ENCODE assay signal across 12 cellular contexts in genomic region chr15:31279221-31280036, GRCh38. TPM values are rescaled to one million over a fixed set of nuclear protein-coding genes. Genes with fewer than 3 reads are reported as not detected.
DNase-seq lines count a peak whose midpoint lies in the region; ATAC-seq and TF ChIP-seq lines count a peak whose summit lies in the region.
"Had no signal": no experiment of that assay in that cellular context is flagged by ENCODE, and none has a peak within 500 bp of the region (broad histone marks: within the 10 kb centered on the region; RNA-seq: fewer than 3 reads in every experiment).

No MANE protein-coding gene starts in this region.

- no peaks in the 10 kb centered on the region for H3K9me3 Mint-ChIP-seq in T-helper 2 cell treated with Interferon-gamma antibody and Interleukin-4, amounts not matched to agents 5 μg/mL and 100 μg/mL, for 36 hours

- no peak overlapping the region for H3K27ac ChIP-seq in RWPE2 (ENCODE audit: poor library complexity, severe bottlenecking)
- H3K27ac ChIP-seq in hepatocyte: peak overlapping the region; percentile 16
- H3K27ac ChIP-seq in substantia nigra (ENCODE audit: low read depth, low read length, poor library complexity, severe bottlenecking): peak overlapping the region; percentile 97
- H3K27ac ChIP-seq: neutrophil had no signal

- H3K4me1 ChIP-seq in RWPE2 (ENCODE audit: insufficient read depth, poor library complexity, severe bottlenecking): no peaks in the 10 kb centered on the region
- peaks cover 14% of the 10 kb centered on the region for H3K4me1 ChIP-seq in hepatocyte (ENCODE audit: insufficient read depth)
- no peaks in the 10 kb centered on the region for H3K4me1 ChIP-seq in HAP-1

- H3K4me1 Mint-ChIP-seq in T-helper 2 cell treated with Interferon-gamma antibody and Interleukin-4, amounts not matched to agents 5 μg/mL and 100 μg/mL, for 36 hours (ENCODE audit: low read depth): peaks cover 11% of the 10 kb centered on the region

- H3K9me2 ChIP-seq in hepatocyte (replicated peaks; ENCODE audit: insufficient read depth): no peaks in the 10 kb centered on the region

- no peaks in the 10 kb centered on the region for H3K36me3 ChIP-seq in RWPE2 (ENCODE audit: low read depth)
- no peaks in the 10 kb centered on the region for H3K36me3 ChIP-seq in hepatocyte (replicated peaks; ENCODE audit: insufficient read depth, low read depth)
- H3K36me3 ChIP-seq in HAP-1 (replicated peaks): no peaks in the 10 kb centered on the region
- H3K36me3 ChIP-seq: neutrophil had no signal

- DNase-seq in T-helper 2 cell treated with Interferon-gamma antibody and Interleukin-4, amounts not matched to agents 5 μg/mL and 100 μg/mL, for 36 hours (ENCODE audit: low spot score): peak; percentile 2
- DNase-seq in T-helper 2 cell (no peak), RWPE2 (ENCODE audit: low spot score) (peak; percentile 52), hepatocyte (ENCODE audit: low spot score) (no peak), substantia nigra (lab: John Stamatoyannopoulos, UW) (peak in 2 of 49 donors; percentile 56 to 64), NCI-H69 (lab: John Stamatoyannopoulos, UW) (no peak), HAP-1 (ENCODE audit: low spot score in 2 of 2) (no peak)
- no peak for DNase-seq in NK-92 treated with Interleukin-12 subunit alpha and Interleukin-12 subunit beta, amount 100 ng/mL, for 24 hours (lab: John Stamatoyannopoulos, UW)
- DNase-seq: activated T-cell treated with anti-CD3 and anti-CD28 coated beads for 4 hours; stimulated activated CD4-positive, alpha-beta T cell treated with anti-CD3 and anti-CD28 coated beads, Interleukin-4, amount 100 ng/mL, for 4 hours had no signal

- no peak; the same call in 2 of the 3 replicates for ATAC-seq in RWPE2 (ENCODE audit: low read depth)
- ATAC-seq: T-cell had no signal

- H4K20me1 ChIP-seq in hepatocyte (ENCODE audit: insufficient read depth, poor library complexity, severe bottlenecking): no peaks in the 10 kb centered on the region

- no peaks in the 10 kb centered on the region for H3K27me3 ChIP-seq in RWPE2 (ENCODE audit: insufficient read depth, poor library complexity, severe bottlenecking)
- no peaks in the 10 kb centered on the region for H3K27me3 ChIP-seq in hepatocyte
- H3K27me3 ChIP-seq in HAP-1 (ENCODE audit: low read depth): no peaks in the 10 kb centered on the region
- H3K27me3 ChIP-seq: neutrophil had no signal

- TF ChIP-seq CTCF in RWPE2 (IDR thresholded peaks at IDR 0.05; ENCODE audit: poor library complexity, severe bottlenecking) (no peak), hepatocyte (IDR thresholded peaks at IDR 0.05; ENCODE audit: poor library complexity) (no peak)

- H3K4me3 ChIP-seq in RWPE2 (ENCODE audit: severe bottlenecking) (no peak overlapping the region), hepatocyte (no peak overlapping the region), HAP-1 (no peak overlapping the region)

- H3K9me3 ChIP-seq in RWPE2 (ENCODE audit: severe bottlenecking): no peaks in the 10 kb centered on the region
- H3K9me3 ChIP-seq in hepatocyte (ENCODE audit: low read depth): no peaks in the 10 kb centered on the region
- H3K9me3 ChIP-seq in HAP-1: no peaks in the 10 kb centered on the region
- H3K9me3 ChIP-seq: neutrophil had no signal

- no peaks in the 10 kb centered on the region for H3K79me2 ChIP-seq in hepatocyte

- H3K27me3 Mint-ChIP-seq in T-helper 2 cell treated with Interferon-gamma antibody and Interleukin-4, amounts not matched to agents 5 μg/mL and 100 μg/mL, for 36 hours (ENCODE audit: low read depth): peaks cover 18% of the 10 kb centered on the region
- H3K27me3 Mint-ChIP-seq: T-cell had no signal

- no peak overlapping the region for H3K4me2 ChIP-seq in hepatocyte

- WGBS in hepatocyte (ENCODE audit: low lambda C conversion rate, missing lambda C conversion rate): 85% methylated on average over 11 of the region's 11 CpGs

- no peak overlapping the region for H3K4me3 Mint-ChIP-seq in T-helper 2 cell treated with Interferon-gamma antibody and Interleukin-4, amounts not matched to agents 5 μg/mL and 100 μg/mL, for 36 hours
- H3K4me3 Mint-ChIP-seq: T-cell had no signal

- H2AFZ ChIP-seq in hepatocyte: no peak overlapping the region

- H3K36me3 Mint-ChIP-seq in T-helper 2 cell treated with Interferon-gamma antibody and Interleukin-4, amounts not matched to agents 5 μg/mL and 100 μg/mL, for 36 hours (ENCODE audit: low read depth): no peaks in the 10 kb centered on the region
- H3K36me3 Mint-ChIP-seq: T-cell had no signal

- no peak overlapping the region for H3K27ac Mint-ChIP-seq in T-helper 2 cell treated with Interferon-gamma antibody and Interleukin-4, amounts not matched to agents 5 μg/mL and 100 μg/mL, for 36 hours

- in situ Hi-C loops in HAP-1 (cut with MboI; ENCODE audit: low sequenced_read_pairs): no loop called here

RNA-seq across cellular contexts. Expression of gene KLF13, which starts 47.2 kb away (rescaled TPM):
- total RNA-seq in hepatocyte: 35.4 and 51.2 TPM in 2 replicates
- polyA plus RNA-seq in hepatocyte: 27.3 and 32.7 TPM in 2 replicates

Comparison
In these comparisons a context has a peak if more than half of its experiments do, and no peak if none do; other contexts are left out.
1. DNase-seq: peak in T-helper 2 cell treated with Interferon-gamma antibody and Interleukin-4, amounts not matched to agents 5 μg/mL and 100 μg/mL, for 36 hours (single experiment) and RWPE2 (single experiment); none in T-helper 2 cell (0 of 5), hepatocyte (single experiment), NCI-H69 (single experiment), NK-92 treated with Interleukin-12 subunit alpha and Interleukin-12 subunit beta, amount 100 ng/mL, for 24 hours (single experiment) and HAP-1 (0 of 2).